ENCODE assay signal across 17 cellular contexts in the genomic region with DNA sequence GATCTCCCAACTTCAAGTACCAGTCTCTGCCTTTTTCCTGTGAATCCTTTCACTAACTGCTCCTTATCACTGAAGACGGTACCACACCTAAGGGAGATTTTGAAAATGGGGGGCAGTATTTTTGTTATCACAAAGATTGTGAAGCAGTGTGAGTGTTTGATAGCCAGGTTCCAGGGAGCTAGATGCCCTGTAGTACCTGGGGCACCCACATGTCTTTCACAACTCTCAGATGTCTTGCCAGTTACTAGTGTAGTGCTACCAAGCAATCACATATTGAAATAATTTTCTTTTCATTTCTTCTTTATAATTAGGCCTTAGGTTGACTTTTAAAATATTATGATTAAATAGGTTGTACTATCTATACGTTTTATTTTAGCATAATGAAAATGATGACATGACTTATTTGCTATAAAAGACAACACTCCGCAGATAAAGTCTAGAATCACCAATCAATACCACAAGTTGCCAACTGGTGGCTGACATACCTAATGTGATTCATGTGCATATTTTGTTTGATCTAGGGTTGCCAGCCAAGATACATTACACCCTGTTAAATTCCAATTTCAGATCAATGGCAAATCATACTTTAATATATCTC.
DNase-seq lines count a peak whose midpoint lies in the region; ATAC-seq and TF ChIP-seq lines count a peak whose summit lies in the region.
"Had no signal": no experiment of that assay in that cellular context is flagged by ENCODE, and none has a peak within 500 bp of the region (broad histone marks: within the 10 kb centered on the region; RNA-seq: fewer than 3 reads in every experiment).

No MANE protein-coding gene starts in this region.

- 96% methylated on average over 2 of the region's 3 CpGs; no CpG with 5 or more reads in 1 of the 2 experiments for WGBS in endodermal cell (ENCODE audit: insufficient coverage in 1 of 2, insufficient read length in 1 of 2), 2 experiments
- WGBS in mesendoderm (ENCODE audit: extremely low coverage, insufficient coverage, low lambda C conversion rate): no CpG with 5 or more reads among the region's 3 CpGs

- no peaks in the 10 kb centered on the region for H3K36me3 ChIP-seq in GM23338 (ENCODE audit: insufficient read depth)
- H3K36me3 ChIP-seq in endodermal cell (ENCODE audit: control insufficient read depth, insufficient read depth, low read length): no peaks in the 10 kb centered on the region
- no peaks in the 10 kb centered on the region for H3K36me3 ChIP-seq in mesendoderm (ENCODE audit: control insufficient read depth, insufficient read depth, low read length)
- H3K36me3 ChIP-seq: BE2C had no signal

- H3F3A ChIP-seq in GM23338 (replicated peaks; ENCODE audit: low read depth): no peaks in the 10 kb centered on the region

- no peak overlapping the region for H4K8ac ChIP-seq in mesendoderm (ENCODE audit: low read depth, low read length)

- no peak overlapping the region for H2BK5ac ChIP-seq in mesendoderm (ENCODE audit: low read length)

- H3K79me1 ChIP-seq in mesendoderm (ENCODE audit: low read length): no peaks in the 10 kb centered on the region

- no peak overlapping the region for H3K23ac ChIP-seq in mesendoderm (ENCODE audit: low read length)

- H3K27me3 Mint-ChIP-seq in GM23338 (ENCODE audit: insufficient read depth, low read depth, poor library complexity) (peaks cover 11% of the 10 kb centered on the region), WTC11 (ENCODE audit: low read depth) (peaks cover 39% of the 10 kb centered on the region), endodermal cell (ENCODE audit: insufficient read depth) (peaks cover 7% of the 10 kb centered on the region)

- no peak overlapping the region for H2AFZ ChIP-seq in GM23338
- H2AFZ ChIP-seq: GM23248 had no signal

- no peak overlapping the region for H3K27ac Mint-ChIP-seq in GM23338
- no peak overlapping the region for H3K27ac Mint-ChIP-seq in WTC11
- no peak overlapping the region for H3K27ac Mint-ChIP-seq in endodermal cell
- H3K27ac Mint-ChIP-seq: CD4-positive, alpha-beta T cell; HFFc6 had no signal

- CTCF ChIA-PET in WTC11 (lab: Charles Lee): interaction anchor here (1.0 to 2.6 kb wide), 13 partner anchors 8 to 362 kb away, joined by 3 to 12 read pairs (median 5); no protein-coding TSS in a partner anchor

- peaks cover under 1% of the 10 kb centered on the region; the same call in 1 of the 3 replicates for H3K9me3 Mint-ChIP-seq in GM23338
- peaks cover 16% of the 10 kb centered on the region for H3K9me3 Mint-ChIP-seq in WTC11
- H3K9me3 Mint-ChIP-seq in endodermal cell: peaks cover 17% of the 10 kb centered on the region
- H3K9me3 Mint-ChIP-seq: CD4-positive, alpha-beta T cell had no signal

- H3K27ac ChIP-seq in GM23338 (ENCODE audit: low read depth) (no peak overlapping the region), endodermal cell (ENCODE audit: low read depth, low read length) (no peak overlapping the region), mesendoderm (ENCODE audit: low read depth, low read length) (no peak overlapping the region)
- H3K27ac ChIP-seq: C4-2B, GM23248, HL-60 had no signal

- H2BK120ac ChIP-seq in mesendoderm (ENCODE audit: low read depth, low read length): no peak overlapping the region

- H4K5ac ChIP-seq in mesendoderm (ENCODE audit: low read length): no peak overlapping the region

- H3K18ac ChIP-seq in mesendoderm (ENCODE audit: low read length): peak overlapping the region; percentile 78

- H3K4me3 Mint-ChIP-seq in GM23338 (no peak overlapping the region), WTC11 (no peak overlapping the region), endodermal cell (no peak overlapping the region)
- H3K4me3 Mint-ChIP-seq: CD4-positive, alpha-beta T cell; HFFc6 had no signal

- H3K4ac ChIP-seq in mesendoderm (ENCODE audit: low read depth, low read length): no peak overlapping the region

- no peaks in the 10 kb centered on the region for H4K20me1 ChIP-seq in GM23338 (replicated peaks; ENCODE audit: insufficient read depth)

- H3K4me1 ChIP-seq in GM23338 (ENCODE audit: insufficient read depth): peaks cover 13% of the 10 kb centered on the region
- peaks cover 14% of the 10 kb centered on the region for H3K4me1 ChIP-seq in endodermal cell (ENCODE audit: control insufficient read depth, insufficient read depth, low read length)
- peaks cover 10% of the 10 kb centered on the region for H3K4me1 ChIP-seq in mesendoderm (ENCODE audit: control insufficient read depth, low read depth, low read length)
- H3K4me1 ChIP-seq: BE2C had no signal

- H3K4me1 Mint-ChIP-seq in GM23338 (peaks cover 27% of the 10 kb centered on the region), WTC11 (peaks cover 28% of the 10 kb centered on the region), endodermal cell (peaks cover 43% of the 10 kb centered on the region)

- H3K27me3 ChIP-seq in GM23338 (ENCODE audit: insufficient read depth) (no peaks in the 10 kb centered on the region), endodermal cell (ENCODE audit: control insufficient read depth, insufficient read depth, low read length, poor library complexity, severe bottlenecking) (no peaks in the 10 kb centered on the region), mesendoderm (ENCODE audit: insufficient read depth, low read length, poor library complexity) (no peaks in the 10 kb centered on the region)
- H3K27me3 ChIP-seq: BE2C had no signal

- peaks cover 24% of the 10 kb centered on the region for H3K9me3 ChIP-seq in endodermal cell (ENCODE audit: control insufficient read depth, low read length)
- H3K9me3 ChIP-seq: BE2C, Caco-2 had no signal

- no peak overlapping the region for H3K4me3 ChIP-seq in GM23338
- H3K4me3 ChIP-seq in endodermal cell (ENCODE audit: low read length): peak overlapping the region; percentile 48
- no peak overlapping the region for H3K4me3 ChIP-seq in mesendoderm (ENCODE audit: low read length)
- H3K4me3 ChIP-seq: GM23248 had no signal

- H3K36me3 Mint-ChIP-seq in GM23338 (ENCODE audit: low read depth) (peaks cover 8% of the 10 kb centered on the region; the same call in 2 of the 3 replicates), WTC11 (no peaks in the 10 kb centered on the region), endodermal cell (ENCODE audit: low read depth) (peaks cover 6% of the 10 kb centered on the region)

- H3K4me2 ChIP-seq in GM23338 (no peak overlapping the region), mesendoderm (ENCODE audit: low read length) (no peak overlapping the region)

- ATAC-seq in GM23338: peak; percentile 70
- peak; percentile 56 for ATAC-seq in WTC11
- ATAC-seq: HCT116 had no signal

- H2BK15ac ChIP-seq in mesendoderm (replicated peaks; ENCODE audit: low read depth): no peak overlapping the region

- H3K9ac ChIP-seq in endodermal cell (ENCODE audit: extremely low read depth, low read length, poor library complexity, severe bottlenecking) (no peak overlapping the region), mesendoderm (ENCODE audit: low read length) (no peak overlapping the region)
- H3K9ac ChIP-seq: GM23248 had no signal

- no peaks in the 10 kb centered on the region for H3K79me2 ChIP-seq in GM23338 (replicated peaks; ENCODE audit: insufficient read depth)
- H3K79me2 ChIP-seq in mesendoderm (ENCODE audit: control insufficient read depth, insufficient read depth, low read length): no peaks in the 10 kb centered on the region

- 0 out of 2 replicates have a peak, but pooled peaks cover 3% of the 10 kb centered on the region for H3K9me2 ChIP-seq in GM23338 (ENCODE audit: insufficient read depth)

- peak overlapping the region; percentile 62 for H3K56ac ChIP-seq in mesendoderm (ENCODE audit: low read length)

- TF ChIP-seq CTCF in GM23338 (conservative IDR thresholded peaks at IDR 0.05; ENCODE audit: low read depth in 2 of 2) (no peak), WTC11 (IDR thresholded peaks at IDR 0.05) (no peak), endodermal cell (conservative IDR thresholded peaks at IDR 0.05) (peak; percentile 55)

- POLR2A ChIA-PET in WTC11 (lab: Charles Lee): interaction anchor here (0.9 kb wide), 1 partner anchor 363 kb away, joined by 6 read pairs; no protein-coding TSS in a partner anchor

- H2AK5ac ChIP-seq in mesendoderm (ENCODE audit: low read length): no peak overlapping the region

- DNase-seq in GM23338 (ENCODE audit: low spot score) (no peak), WTC11 (ENCODE audit: low spot score) (no peak), endodermal cell (no peak), mesendoderm (no peak), SHP77 (lab: John Stamatoyannopoulos, UW) (no peak), mesenteric fat pad (ENCODE audit: low spot score) (no peak), C1 segment of cervical spinal cord (lab: John Stamatoyannopoulos, UW) (no peak)
- DNase-seq: ACHN; BE2C; Caco-2; CD4-positive, alpha-beta T cell; GM23248; H7; HFFc6 had no signal

TF ChIP-seq in WTC11, 78 proteins besides CTCF, POLR2A, EP300 and RAD21 (continues in another document):
- TF ChIP-seq, protein P1, sequence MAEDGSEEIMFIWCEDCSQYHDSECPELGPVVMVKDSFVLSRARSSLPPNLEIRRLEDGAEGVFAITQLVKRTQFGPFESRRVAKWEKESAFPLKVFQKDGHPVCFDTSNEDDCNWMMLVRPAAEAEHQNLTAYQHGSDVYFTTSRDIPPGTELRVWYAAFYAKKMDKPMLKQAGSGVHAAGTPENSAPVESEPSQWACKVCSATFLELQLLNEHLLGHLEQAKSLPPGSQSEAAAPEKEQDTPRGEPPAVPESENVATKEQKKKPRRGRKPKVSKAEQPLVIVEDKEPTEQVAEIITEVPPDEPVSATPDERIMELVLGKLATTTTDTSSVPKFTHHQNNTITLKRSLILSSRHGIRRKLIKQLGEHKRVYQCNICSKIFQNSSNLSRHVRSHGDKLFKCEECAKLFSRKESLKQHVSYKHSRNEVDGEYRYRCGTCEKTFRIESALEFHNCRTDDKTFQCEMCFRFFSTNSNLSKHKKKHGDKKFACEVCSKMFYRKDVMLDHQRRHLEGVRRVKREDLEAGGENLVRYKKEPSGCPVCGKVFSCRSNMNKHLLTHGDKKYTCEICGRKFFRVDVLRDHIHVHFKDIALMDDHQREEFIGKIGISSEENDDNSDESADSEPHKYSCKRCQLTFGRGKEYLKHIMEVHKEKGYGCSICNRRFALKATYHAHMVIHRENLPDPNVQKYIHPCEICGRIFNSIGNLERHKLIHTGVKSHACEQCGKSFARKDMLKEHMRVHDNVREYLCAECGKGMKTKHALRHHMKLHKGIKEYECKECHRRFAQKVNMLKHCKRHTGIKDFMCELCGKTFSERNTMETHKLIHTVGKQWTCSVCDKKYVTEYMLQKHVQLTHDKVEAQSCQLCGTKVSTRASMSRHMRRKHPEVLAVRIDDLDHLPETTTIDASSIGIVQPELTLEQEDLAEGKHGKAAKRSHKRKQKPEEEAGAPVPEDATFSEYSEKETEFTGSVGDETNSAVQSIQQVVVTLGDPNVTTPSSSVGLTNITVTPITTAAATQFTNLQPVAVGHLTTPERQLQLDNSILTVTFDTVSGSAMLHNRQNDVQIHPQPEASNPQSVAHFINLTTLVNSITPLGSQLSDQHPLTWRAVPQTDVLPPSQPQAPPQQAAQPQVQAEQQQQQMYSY (CRISPR knock-in tag; IDR thresholded peaks at IDR 0.05): no peak
- TF ChIP-seq RORB (CRISPR knock-in tag; IDR thresholded peaks at IDR 0.05) (no peak), ZNF263 (CRISPR knock-in tag; IDR thresholded peaks at IDR 0.05; ENCODE audit: low read depth) (no peak), GABPB1 (CRISPR knock-in tag; IDR thresholded peaks at IDR 0.05) (no peak), ZNF219 (CRISPR knock-in tag; IDR thresholded peaks at IDR 0.05; ENCODE audit: borderline replicate concordance) (no peak), NFATC4 (CRISPR knock-in tag; IDR thresholded peaks at IDR 0.05) (no peak)
